32 cellular contexts compared by ENCODE assay signal in genomic region chr22:37213941-37214340, GRCh38. TPM values are rescaled to one million over a fixed set of nuclear protein-coding genes. Genes with fewer than 3 reads are reported as not detected.
A peak's percentile ranks its signal among the peaks of the same experiment; 100 is the strongest.
DNase-seq lines count a peak whose midpoint lies in the region; ATAC-seq, FAIRE-seq and TF ChIP-seq lines count a peak whose summit lies in the region.
"Had no signal": no experiment of that assay in that cellular context is flagged by ENCODE, and none has a peak within 500 bp of the region (broad histone marks: within the 10 kb centered on the region; RNA-seq: fewer than 3 reads in every experiment).

No MANE protein-coding gene starts in this region.

- H3K9me3 Mint-ChIP-seq in stimulated activated memory B cell treated with anti-CD40 and anti-IgM and Interleukin-4, amounts not matched to agents 10 μg/mL and 1 μg/mL and 100 μg/mL, for 72 hours = no peaks in the 10 kb centered on the region
- no peaks in the 10 kb centered on the region for H3K9me3 Mint-ChIP-seq in activated T-cell treated with anti-CD3 and anti-CD28 coated beads, Interleukin-2, amount 50 U/mL, for 4 hours

- no peak for ATAC-seq in RWPE2 (ENCODE audit: low read depth)
- ATAC-seq in stimulated activated memory B cell treated with anti-CD40 and anti-IgM and Interleukin-4, amounts not matched to agents 10 μg/mL and 1 μg/mL and 100 μg/mL, for 72 hours = no peak
- no peak for ATAC-seq in activated T-cell treated with anti-CD3 and anti-CD28 coated beads, Interleukin-2, amount 50 U/mL, for 4 hours
- ATAC-seq: SK-N-SH treated with all-trans-retinoic acid at 6 μM for 48 hours had no signal

- H3K9me3 ChIP-seq in RWPE2 (ENCODE audit: severe bottlenecking) (no peaks in the 10 kb centered on the region), kidney (ENCODE audit: control insufficient read depth in 1 of 2, low read length in 2 of 2) (no peaks in the 10 kb centered on the region)
- H3K9me3 ChIP-seq: Caco-2, left ventricle myocardium inferior had no signal

- no peaks in the 10 kb centered on the region for H3K27me3 ChIP-seq in RWPE2 (ENCODE audit: insufficient read depth, poor library complexity, severe bottlenecking)

- H3K4me3 ChIP-seq in RWPE2 (ENCODE audit: severe bottlenecking) (no peak overlapping the region), kidney (ENCODE audit: low read length in 2 of 2) (no peak overlapping the region)
- H3K4me3 ChIP-seq: coronary artery, left ventricle myocardium inferior had no signal

- H3K4me3 Mint-ChIP-seq in stimulated activated memory B cell treated with anti-CD40 and anti-IgM and Interleukin-4, amounts not matched to agents 10 μg/mL and 1 μg/mL and 100 μg/mL, for 72 hours = no peak overlapping the region
- no peak overlapping the region for H3K4me3 Mint-ChIP-seq in activated T-cell treated with anti-CD3 and anti-CD28 coated beads, Interleukin-2, amount 50 U/mL, for 4 hours

- no peaks in the 10 kb centered on the region for H3K27me3 Mint-ChIP-seq in stimulated activated memory B cell treated with anti-CD40 and anti-IgM and Interleukin-4, amounts not matched to agents 10 μg/mL and 1 μg/mL and 100 μg/mL, for 72 hours
- H3K27me3 Mint-ChIP-seq in activated T-cell treated with anti-CD3 and anti-CD28 coated beads, Interleukin-2, amount 50 U/mL, for 4 hours (ENCODE audit: low read depth) = no peaks in the 10 kb centered on the region

- no peak for FAIRE-seq in kidney (lab: Jason Lieb, UNC)
- FAIRE-seq: HTR-8/SVneo had no signal

- no peak overlapping the region for H3K9ac ChIP-seq in kidney (ENCODE audit: low read length in 2 of 2)

- H3K4me1 Mint-ChIP-seq in stimulated activated memory B cell treated with anti-CD40 and anti-IgM and Interleukin-4, amounts not matched to agents 10 μg/mL and 1 μg/mL and 100 μg/mL, for 72 hours = peaks cover 39% of the 10 kb centered on the region
- peaks cover 32% of the 10 kb centered on the region for H3K4me1 Mint-ChIP-seq in activated T-cell treated with anti-CD3 and anti-CD28 coated beads, Interleukin-2, amount 50 U/mL, for 4 hours (ENCODE audit: low read depth)

- no peaks in the 10 kb centered on the region for H3K36me3 ChIP-seq in RWPE2 (ENCODE audit: low read depth)
- H3K36me3 ChIP-seq in kidney (ENCODE audit: control insufficient read depth in 1 of 2, insufficient read depth in 2 of 2, low read length in 2 of 2) = no peaks in the 10 kb centered on the region
- H3K36me3 ChIP-seq: left ventricle myocardium inferior had no signal

- peak overlapping the region; percentile 41 for H3K27ac Mint-ChIP-seq in stimulated activated memory B cell treated with anti-CD40 and anti-IgM and Interleukin-4, amounts not matched to agents 10 μg/mL and 1 μg/mL and 100 μg/mL, for 72 hours

- intact Hi-C loops in kidney (cut with DNase I) = no loop called here

- H3K4me1 ChIP-seq in RWPE2 (ENCODE audit: insufficient read depth, poor library complexity, severe bottlenecking) (no peaks in the 10 kb centered on the region), kidney (ENCODE audit: control insufficient read depth in 1 of 2, insufficient read depth in 1 of 2, low read depth in 1 of 2, low read length in 2 of 2) (no peaks in the 10 kb centered on the region)
- H3K4me1 ChIP-seq: Caco-2 had no signal

- TF ChIP-seq CTCF in RWPE2 (IDR thresholded peaks at IDR 0.05; ENCODE audit: poor library complexity, severe bottlenecking) (no peak), kidney (IDR thresholded peaks at IDR 0.05; ENCODE audit: borderline replicate concordance, extremely low read depth, insufficient read depth) (no peak)

- H3K36me3 Mint-ChIP-seq in stimulated activated memory B cell treated with anti-CD40 and anti-IgM and Interleukin-4, amounts not matched to agents 10 μg/mL and 1 μg/mL and 100 μg/mL, for 72 hours = no peaks in the 10 kb centered on the region
- peaks cover 8% of the 10 kb centered on the region for H3K36me3 Mint-ChIP-seq in activated T-cell treated with anti-CD3 and anti-CD28 coated beads, Interleukin-2, amount 50 U/mL, for 4 hours (ENCODE audit: insufficient read depth)

- DNase-seq in activated naive CD4-positive, alpha-beta T cell treated with anti-CD3 and anti-CD28 coated beads, Interleukin-2, amount 50 U/mL, for 16 hours = peak; percentile 7
- DNase-seq in activated naive CD4-positive, alpha-beta T cell treated with Interleukin-2 at 50 U/mL for 16 hours = no peak
- DNase-seq in RWPE2 (ENCODE audit: low spot score) = peak; percentile 41
- peak; percentile 59 for DNase-seq in kidney
- DNase-seq in HCEC 1CT = no peak
- DNase-seq in NCI-H187 (lab: John Stamatoyannopoulos, UW) = no peak
- no peak for DNase-seq in activated T-cell treated with anti-CD3 and anti-CD28 coated beads, Interleukin-2, amount 50 U/mL, for 4 hours
- DNase-seq: activated CD8-positive, alpha-beta memory T cell treated with anti-CD3 and anti-CD28 coated beads for 24 hours; activated T-cell treated with anti-CD3 and anti-CD28 coated beads for 4 hours; anterior cingulate cortex; C1 segment of cervical spinal cord; Caco-2; effector memory CD4-positive, alpha-beta T cell; GDM1; H7; left ventricle myocardium inferior; mesendoderm; NCI-H1105; NCI-H1930; NCI-H226; NCI-H526 treated with DMSO at 0.1 percent for 48 hours; NK-92 treated with Interleukin-12 subunit alpha and Interleukin-12 subunit beta, amount 100 ng/mL, for 24 hours; occipital lobe; Right ventricle myocardium superior; stimulated activated naive CD4-positive, alpha-beta T cell had no signal

- H3K27ac ChIP-seq in RWPE2 (ENCODE audit: poor library complexity, severe bottlenecking) = no peak overlapping the region
- no peak overlapping the region for H3K27ac ChIP-seq in kidney (ENCODE audit: low read depth in 2 of 2, low read length in 2 of 2)
- H3K27ac ChIP-seq: coronary artery, epithelial cell of prostate, left ventricle myocardium inferior had no signal

RNA-seq across cellular contexts. Expression of gene SSTR3, which starts 1.7 kb away (rescaled TPM):
- 0.13 TPM for total RNA-seq in kidney
- polyA plus RNA-seq in kidney (ENCODE audit: insufficient read depth, low read depth, low replicate concordance) = 0.56 TPM
- 1 to 10 TPM; 1.7 to 2.3 (median 1.9) TPM for total RNA-seq in activated T-cell treated with anti-CD3 and anti-CD28 coated beads, Interleukin-2, amount 50 U/mL, for 4 hours
- total RNA-seq: Caco-2, cardiac septum, left ventricle myocardium inferior, occipital lobe, Right ventricle myocardium superior, ureter had no signal

RNA-seq across cellular contexts. Expression of gene C1QTNF6, which starts 25.9 kb away (rescaled TPM):
- total RNA-seq in kidney = 8.0 TPM
- 3.2 TPM for polyA plus RNA-seq in kidney (ENCODE audit: insufficient read depth, low read depth, low replicate concordance)
- total RNA-seq in activated T-cell treated with anti-CD3 and anti-CD28 coated beads, Interleukin-2, amount 50 U/mL, for 4 hours = 1 to 10 TPM in 2 of 3 donors, under 1 TPM in 1; 0.96 to 2.4 (median 1.2) TPM

RNA-seq across cellular contexts. Expression of gene RAC2, which starts 30.1 kb away (rescaled TPM):
- total RNA-seq in kidney = 38.6 TPM
- 4.5 TPM for polyA plus RNA-seq in kidney (ENCODE audit: insufficient read depth, low read depth, low replicate concordance)
- total RNA-seq in activated T-cell treated with anti-CD3 and anti-CD28 coated beads, Interleukin-2, amount 50 U/mL, for 4 hours = 100 to 1,000 TPM; 388 to 432 (median 395) TPM
- total RNA-seq: occipital lobe had no signal

Comparison
In these comparisons a context has a peak if more than half of its experiments do, and no peak if none do; other contexts are left out.
1. DNase-seq: peak in activated naive CD4-positive, alpha-beta T cell treated with anti-CD3 and anti-CD28 coated beads, Interleukin-2, amount 50 U/mL, for 16 hours (single experiment), RWPE2 (single experiment) and kidney (single experiment); none in activated naive CD4-positive, alpha-beta T cell treated with Interleukin-2 at 50 U/mL for 16 hours (single experiment), HCEC 1CT (single experiment), NCI-H187 (0 of 2) and activated T-cell treated with anti-CD3 and anti-CD28 coated beads, Interleukin-2, amount 50 U/mL, for 4 hours (single experiment).